ENCODE assay signal across 10 cellular contexts in genomic region chr6:150905769-150906168, GRCh38. TPM values are rescaled to one million over a fixed set of nuclear protein-coding genes. Genes with fewer than 3 reads are reported as not detected.
DNase-seq lines count a peak whose midpoint lies in the region; ATAC-seq, FAIRE-seq and TF ChIP-seq lines count a peak whose summit lies in the region.
"Had no signal": no experiment of that assay in that cellular context is flagged by ENCODE, and none has a peak within 500 bp of the region (broad histone marks: within the 10 kb centered on the region; RNA-seq: fewer than 3 reads in every experiment).

No MANE protein-coding gene starts in this region.

- DNase-seq in GM10248 (ENCODE audit: extremely low spot score) (no peak), K562 (ENCODE audit: extremely low read depth in 1 of 4, low spot score in 3 of 4) (peak; percentile 40 to 63 (median 52)), EL (no peak)
- DNase-seq: activated T-cell treated with anti-CD3 and anti-CD28 coated beads, Interleukin-2, amount 50 U/mL, for 1 hour; GM23248; left lung had no signal

- intact Hi-C loops in K562 (cut with micrococcal nuclease) = no loop called here

- BruUV-seq in K562 (replicated peaks; lab: Mats Ljungman, UMichigan) = no TSS peak

- H3K4me3 ChIP-seq in KMS-11 (IDR thresholded peaks at IDR 0.05; ENCODE audit: insufficient read depth, low read depth, low read length) (no peak overlapping the region), K562 (no peak overlapping the region)
- H3K4me3 ChIP-seq: GM23248, left lung had no signal

- no peaks in the 10 kb centered on the region for H3K9me1 ChIP-seq in K562 (ENCODE audit: control insufficient read depth, insufficient read depth, low read length)

- peak; percentile 17 for TF ChIP-seq CTCF in GM10248 (IDR thresholded peaks at IDR 0.05; ENCODE audit: control extremely low read depth, extremely low read depth, low read depth, missing control alignments)
- peak; percentile 66 for TF ChIP-seq CTCF in KMS-11 (conservative IDR thresholded peaks at IDR 0.05; ENCODE audit: low read depth, low read length)
- TF ChIP-seq CTCF in K562 (IDR thresholded peaks at IDR 0.05 in 2 of 3, conservative IDR thresholded peaks at IDR 0.05 in 1 of 3; ENCODE audit: insufficient read depth in 2 of 3, low read depth in 1 of 3, low read length in 3 of 3) = peak; percentile 46 to 77 (median 61); a peak in 5 of 6 replicates
- TF ChIP-seq CTCF in nephron (IDR thresholded peaks at IDR 0.05; ENCODE audit: unreplicated experiment in 3 of 3) = no peak

- no peak for TF ChIP-seq EP300 in K562 (IDR thresholded peaks at IDR 0.05; ENCODE audit: low read length)

- H3K27ac Mint-ChIP-seq in nephron = peak overlapping the region in 2 of 3 experiments; percentile 42 to 75

- CTCF ChIA-PET in GM10248 (lab: Yijun Ruan, JAX) (interaction anchor here (0.7 to 2.4 kb wide), 5 partner anchors 13 to 419 kb away, joined by 3 to 10 read pairs (median 5); no protein-coding TSS in a partner anchor), K562 (lab: Yijun Ruan, JAX; ENCODE audit: low intra/inter-chr PET ratio) (no interaction called here)

- FAIRE-seq in K562 (lab: Jason Lieb, UNC) = peak; percentile 52

- WGBS in K562 (ENCODE audit: insufficient coverage, low coverage, missing lambda C conversion rate) = 97% methylated on average over 6 of the region's 6 CpGs

- H3K9me3 ChIP-seq in K562 (replicated peaks; ENCODE audit: control insufficient read depth, insufficient read depth, low read depth, low read length) = no peaks in the 10 kb centered on the region
- H3K9me3 ChIP-seq: left lung had no signal

- TF ChIP-seq POLR2A in K562 (conservative IDR thresholded peaks at IDR 0.05) = no peak

- peaks cover 12% of the 10 kb centered on the region for H3K36me3 Mint-ChIP-seq in nephron (ENCODE audit: low read depth)

- H2AFZ ChIP-seq in KMS-11 (ENCODE audit: low read depth) = no peak overlapping the region
- peak overlapping the region; percentile 11; the same call in 1 of the 2 replicates for H2AFZ ChIP-seq in K562 (ENCODE audit: low read depth, low read length)
- H2AFZ ChIP-seq: GM23248 had no signal

- H3K4me1 ChIP-seq in KMS-11 (ENCODE audit: low read depth, poor library complexity, severe bottlenecking) (no peaks in the 10 kb centered on the region), K562 (replicated peaks in 1 of 2; ENCODE audit: control insufficient read depth in 2 of 2, insufficient read depth in 2 of 2, low read length in 2 of 2) (no peaks in the 10 kb centered on the region; a peak in 1 of 5 replicates)
- H3K4me1 ChIP-seq: left lung had no signal

- H3K36me3 ChIP-seq in KMS-11 (ENCODE audit: insufficient read depth) (no peaks in the 10 kb centered on the region), K562 (ENCODE audit: control insufficient read depth, insufficient read depth, low read length) (peaks cover 57% of the 10 kb centered on the region)

- in situ Hi-C loops in K562 (cut with MboI) = no loop called here

- H3K4me2 ChIP-seq in KMS-11 (no peak overlapping the region), K562 (ENCODE audit: insufficient read depth, low read length) (no peak overlapping the region)

- POLR2A ChIA-PET in GM10248 (lab: Yijun Ruan, JAX) (no interaction called here), K562 (lab: Yijun Ruan, JAX) (interaction anchor here (2.5 kb wide), 1 partner anchor 9 kb away, joined by 6 read pairs; no protein-coding TSS in a partner anchor)

- H4K20me1 ChIP-seq in KMS-11 (ENCODE audit: insufficient read depth) (no peaks in the 10 kb centered on the region), K562 (replicated peaks; ENCODE audit: control insufficient read depth, insufficient read depth, low read length) (no peaks in the 10 kb centered on the region)

- peaks cover 30% of the 10 kb centered on the region for H3K4me1 Mint-ChIP-seq in nephron

- peak; percentile 83 for ATAC-seq in K562
- no peak for ATAC-seq in HG03039 (IDR thresholded peaks at IDR 0.05; ENCODE audit: unreplicated experiment)
- ATAC-seq in GM18502 (IDR thresholded peaks at IDR 0.05; ENCODE audit: poor library complexity, unreplicated experiment) = no peak
- ATAC-seq: left lung had no signal

- H3K9ac ChIP-seq in KMS-11 = no peak overlapping the region
- H3K9ac ChIP-seq in K562 (ENCODE audit: insufficient read depth in 1 of 2, low read depth in 2 of 2, low read length in 2 of 2) = no peak overlapping the region
- H3K9ac ChIP-seq: GM23248 had no signal

- H3K4me3 Mint-ChIP-seq in nephron = no peak overlapping the region

- H3K9me3 Mint-ChIP-seq in nephron = no peaks in the 10 kb centered on the region

- no peaks in the 10 kb centered on the region for H3K27me3 Mint-ChIP-seq in nephron (ENCODE audit: low read depth)

- no peak for TF ChIP-seq RAD21 in K562 (CRISPR knock-in tag; conservative IDR thresholded peaks at IDR 0.05 in 1 of 2, IDR thresholded peaks at IDR 0.05 in 1 of 2)

- H3K79me2 ChIP-seq in KMS-11 (ENCODE audit: insufficient read depth, low read depth) (no peaks in the 10 kb centered on the region), K562 (ENCODE audit: control insufficient read depth, insufficient read depth, low read length) (no peaks in the 10 kb centered on the region)

- H3K27ac ChIP-seq in KMS-11 (no peak overlapping the region), K562 (ENCODE audit: extremely low read depth, low read depth, low read length) (no peak overlapping the region)
- H3K27ac ChIP-seq: GM23248, left lung had no signal

- H3K27me3 ChIP-seq in KMS-11 (ENCODE audit: insufficient read depth, low read depth) = no peaks in the 10 kb centered on the region
- H3K27me3 ChIP-seq in K562 (ENCODE audit: control insufficient read depth in 2 of 2, insufficient read depth in 2 of 2, low read length in 2 of 2) = no peaks in the 10 kb centered on the region
- H3K27me3 ChIP-seq: left lung had no signal

TF ChIP-seq in K562, 482 proteins besides CTCF, POLR2A, EP300 and RAD21 (continues in another document):
- TF ChIP-seq ZBTB49 (CRISPR knock-in tag; IDR thresholded peaks at IDR 0.05; ENCODE audit: borderline replicate concordance) = no peak
- 0 out of 2 replicates have a peak, but pooled peaks have one; percentile 27 for TF ChIP-seq DMBX1 (CRISPR knock-in tag; IDR thresholded peaks at IDR 0.05; ENCODE audit: borderline replicate concordance)
- no peak for TF ChIP-seq ZNF311 (CRISPR knock-in tag; IDR thresholded peaks at IDR 0.05)
- TF ChIP-seq CTCFL (IDR thresholded peaks at IDR 0.05; ENCODE audit: borderline replicate concordance, insufficient read depth, low read depth, low read length, poor library complexity, severe bottlenecking) = peak; percentile 33
- TF ChIP-seq ZSCAN32 (CRISPR knock-in tag; IDR thresholded peaks at IDR 0.05) = no peak

RNA-seq across cellular contexts. Expression of gene MTHFD1L, which starts 40.3 kb away (rescaled TPM):
- 162 and 229 TPM in 2 replicates for total RNA-seq in K562 (2011; cell fraction: chromatin; rRNA removed; ENCODE audit: low replicate concordance)
- 68.4 and 78.3 TPM in 2 replicates for total RNA-seq in K562 (2011; cell fraction: nucleolus; rRNA removed)
- total RNA-seq in K562 (2011; cell fraction: nucleoplasm; rRNA removed) = 96.0 and 99.6 TPM in 2 replicates
- 36.0 and 36.9 TPM in 2 replicates for total RNA-seq in K562 (2014; rRNA removed)
- total RNA-seq in K562 (2014; rRNA removed; fragmentation: Illumina TruSeq; extraction: Trizol) = 63.0 and 85.9 TPM in 2 replicates
- 22.9 and 24.0 TPM in 2 replicates for total RNA-seq in K562 (2015; rRNA removed; fragmentation: Illumina TruSeq; extraction: Trizol)
- 118 and 128 TPM in 2 replicates for total RNA-seq in K562 (2021)
- 77.7 and 80.6 TPM in 2 replicates for polyA plus RNA-seq in K562 (2011; rRNA removed)
- 23.3 and 44.4 TPM in 2 replicates for polyA plus RNA-seq in K562 (2011; cell fraction: cytosol; rRNA removed)
- polyA plus RNA-seq in K562 (2011; cell fraction: nucleus; rRNA removed) = 34.2 and 46.5 TPM in 2 replicates
- polyA plus RNA-seq in K562 (2012) = 47.8 and 100 TPM in 2 replicates
- polyA plus RNA-seq in K562 (2014; fragmentation: Illumina TruSeq; extraction: Trizol) = 65.5 and 68.2 TPM in 2 replicates
- 10 to 100 TPM; 20.9 to 27.7 TPM for polyA plus RNA-seq in K562 (2014; fragmentation: Nextera tagmentation; extraction: Ambion mirVana)
- polyA plus RNA-seq in K562 (2014; rRNA removed) = 61.0 and 61.8 TPM in 2 replicates
- 78.9 and 99.3 TPM in 2 replicates for polyA minus RNA-seq in K562 (2011; rRNA and poly(A)+ RNA removed)
- polyA minus RNA-seq in K562 (2011; cell fraction: cytosol; rRNA and poly(A)+ RNA removed) = 48.1 and 48.5 TPM in 2 replicates
- 38.1 and 74.5 TPM in 2 replicates for polyA minus RNA-seq in K562 (2011; cell fraction: nucleus; rRNA and poly(A)+ RNA removed)

Comparison
In these comparisons a context has a peak if more than half of its experiments do, and no peak if none do; other contexts are left out.
1. DNase-seq: peak in K562 (4 of 4); none in GM10248 (single experiment) and EL (single experiment).
2. CTCF ChIP-seq: peak in GM10248 (single experiment), KMS-11 (single experiment) and K562 (3 of 3); none in nephron (0 of 3).